Comparison of ENCODE assay signal across 1 cellular context in the genomic region with DNA sequence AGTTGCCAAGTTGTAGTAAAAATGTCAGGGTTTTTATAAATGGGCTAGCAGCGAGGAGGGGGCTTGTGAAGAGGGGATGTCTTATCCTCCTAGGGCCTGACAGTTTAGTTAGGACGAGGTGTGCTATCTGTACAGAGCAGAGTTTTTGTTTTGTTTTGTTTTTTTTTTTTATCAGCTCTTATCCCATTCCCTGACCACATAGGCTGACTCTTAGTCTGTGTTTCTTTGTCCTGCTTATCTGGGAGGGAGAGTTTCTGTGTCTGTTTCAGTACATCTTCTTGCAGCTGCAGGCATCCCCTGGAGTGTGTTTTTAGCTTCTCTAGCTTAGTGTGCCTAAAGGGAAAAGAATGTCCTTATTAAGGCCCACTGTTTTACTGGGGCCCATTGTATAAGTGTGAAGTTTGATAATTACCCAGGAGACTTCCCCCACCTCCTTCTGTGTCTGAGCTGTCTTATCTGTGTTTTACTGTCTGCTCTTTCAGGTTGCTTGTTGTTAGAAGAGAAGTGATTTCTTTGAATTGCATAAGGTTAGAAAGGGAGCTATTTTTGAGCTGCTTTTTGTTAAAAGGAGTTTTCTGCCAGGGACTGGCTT.
TF ChIP-seq lines count a peak whose summit lies in the region.

No MANE protein-coding gene starts in this region.

TF ChIP-seq in K562, 482 proteins besides CTCF, POLR2A, EP300 and RAD21 (continued from another document and continues in another):
- TF ChIP-seq, protein P1, sequence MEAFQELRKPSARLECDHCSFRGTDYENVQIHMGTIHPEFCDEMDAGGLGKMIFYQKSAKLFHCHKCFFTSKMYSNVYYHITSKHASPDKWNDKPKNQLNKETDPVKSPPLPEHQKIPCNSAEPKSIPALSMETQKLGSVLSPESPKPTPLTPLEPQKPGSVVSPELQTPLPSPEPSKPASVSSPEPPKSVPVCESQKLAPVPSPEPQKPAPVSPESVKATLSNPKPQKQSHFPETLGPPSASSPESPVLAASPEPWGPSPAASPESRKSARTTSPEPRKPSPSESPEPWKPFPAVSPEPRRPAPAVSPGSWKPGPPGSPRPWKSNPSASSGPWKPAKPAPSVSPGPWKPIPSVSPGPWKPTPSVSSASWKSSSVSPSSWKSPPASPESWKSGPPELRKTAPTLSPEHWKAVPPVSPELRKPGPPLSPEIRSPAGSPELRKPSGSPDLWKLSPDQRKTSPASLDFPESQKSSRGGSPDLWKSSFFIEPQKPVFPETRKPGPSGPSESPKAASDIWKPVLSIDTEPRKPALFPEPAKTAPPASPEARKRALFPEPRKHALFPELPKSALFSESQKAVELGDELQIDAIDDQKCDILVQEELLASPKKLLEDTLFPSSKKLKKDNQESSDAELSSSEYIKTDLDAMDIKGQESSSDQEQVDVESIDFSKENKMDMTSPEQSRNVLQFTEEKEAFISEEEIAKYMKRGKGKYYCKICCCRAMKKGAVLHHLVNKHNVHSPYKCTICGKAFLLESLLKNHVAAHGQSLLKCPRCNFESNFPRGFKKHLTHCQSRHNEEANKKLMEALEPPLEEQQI (IDR thresholded peaks at IDR 0.05), result peak; percentile 65; the same call in 1 of the 2 replicates
- no peak for TF ChIP-seq ZNF311 (CRISPR knock-in tag; IDR thresholded peaks at IDR 0.05)
- no peak for TF ChIP-seq SRF (CRISPR knock-in tag; IDR thresholded peaks at IDR 0.05)
- TF ChIP-seq OTX1 (CRISPR knock-in tag; IDR thresholded peaks at IDR 0.05), result 0 out of 2 replicates have a peak, but pooled peaks have one; percentile 37
- peak; percentile 67; the same call in 1 of the 2 replicates for TF ChIP-seq CC2D1A (IDR thresholded peaks at IDR 0.05)
- TF ChIP-seq, protein P2, sequence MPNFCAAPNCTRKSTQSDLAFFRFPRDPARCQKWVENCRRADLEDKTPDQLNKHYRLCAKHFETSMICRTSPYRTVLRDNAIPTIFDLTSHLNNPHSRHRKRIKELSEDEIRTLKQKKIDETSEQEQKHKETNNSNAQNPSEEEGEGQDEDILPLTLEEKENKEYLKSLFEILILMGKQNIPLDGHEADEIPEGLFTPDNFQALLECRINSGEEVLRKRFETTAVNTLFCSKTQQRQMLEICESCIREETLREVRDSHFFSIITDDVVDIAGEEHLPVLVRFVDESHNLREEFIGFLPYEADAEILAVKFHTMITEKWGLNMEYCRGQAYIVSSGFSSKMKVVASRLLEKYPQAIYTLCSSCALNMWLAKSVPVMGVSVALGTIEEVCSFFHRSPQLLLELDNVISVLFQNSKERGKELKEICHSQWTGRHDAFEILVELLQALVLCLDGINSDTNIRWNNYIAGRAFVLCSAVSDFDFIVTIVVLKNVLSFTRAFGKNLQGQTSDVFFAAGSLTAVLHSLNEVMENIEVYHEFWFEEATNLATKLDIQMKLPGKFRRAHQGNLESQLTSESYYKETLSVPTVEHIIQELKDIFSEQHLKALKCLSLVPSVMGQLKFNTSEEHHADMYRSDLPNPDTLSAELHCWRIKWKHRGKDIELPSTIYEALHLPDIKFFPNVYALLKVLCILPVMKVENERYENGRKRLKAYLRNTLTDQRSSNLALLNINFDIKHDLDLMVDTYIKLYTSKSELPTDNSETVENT (CRISPR knock-in tag; IDR thresholded peaks at IDR 0.05), result no peak
- peak; percentile 64; the same call in 1 of the 2 replicates for TF ChIP-seq KLF16 (IDR thresholded peaks at IDR 0.05)
- TF ChIP-seq NFXL1 (CRISPR knock-in tag; IDR thresholded peaks at IDR 0.05), result no peak
- TF ChIP-seq ELF4 (CRISPR knock-in tag; IDR thresholded peaks at IDR 0.05), result 0 out of 2 replicates have a peak, but pooled peaks have one; percentile 68
- no peak for TF ChIP-seq ZNF134 (CRISPR knock-in tag; conservative IDR thresholded peaks at IDR 0.05)
- no peak for TF ChIP-seq GATAD2A (IDR thresholded peaks at IDR 0.05)
- TF ChIP-seq TEAD1 (CRISPR knock-in tag; IDR thresholded peaks at IDR 0.05), result peak in 1 of 2 experiments; percentile 62; a peak in 1 of 4 replicates
- TF ChIP-seq ZBTB11 (CRISPR knock-in tag; IDR thresholded peaks at IDR 0.05), result 0 out of 6 replicates have a peak, but pooled peaks of 1 of the 3 experiments have one; percentile 49
- TF ChIP-seq TBL1XR1 (IDR thresholded peaks at IDR 0.05; ENCODE audit: low read length in 2 of 2), result peak in 1 of 2 experiments; percentile 29; a peak in 1 of 4 replicates
- no peak for TF ChIP-seq CREM (IDR thresholded peaks at IDR 0.05; ENCODE audit: low read depth)
- TF ChIP-seq CBX5 (IDR thresholded peaks at IDR 0.05; ENCODE audit: borderline replicate concordance, low read depth), result no peak
- TF ChIP-seq, protein P3, sequence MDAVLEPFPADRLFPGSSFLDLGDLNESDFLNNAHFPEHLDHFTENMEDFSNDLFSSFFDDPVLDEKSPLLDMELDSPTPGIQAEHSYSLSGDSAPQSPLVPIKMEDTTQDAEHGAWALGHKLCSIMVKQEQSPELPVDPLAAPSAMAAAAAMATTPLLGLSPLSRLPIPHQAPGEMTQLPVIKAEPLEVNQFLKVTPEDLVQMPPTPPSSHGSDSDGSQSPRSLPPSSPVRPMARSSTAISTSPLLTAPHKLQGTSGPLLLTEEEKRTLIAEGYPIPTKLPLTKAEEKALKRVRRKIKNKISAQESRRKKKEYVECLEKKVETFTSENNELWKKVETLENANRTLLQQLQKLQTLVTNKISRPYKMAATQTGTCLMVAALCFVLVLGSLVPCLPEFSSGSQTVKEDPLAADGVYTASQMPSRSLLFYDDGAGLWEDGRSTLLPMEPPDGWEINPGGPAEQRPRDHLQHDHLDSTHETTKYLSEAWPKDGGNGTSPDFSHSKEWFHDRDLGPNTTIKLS (IDR thresholded peaks at IDR 0.05; ENCODE audit: borderline replicate concordance, low read depth), result no peak
- no peak for TF ChIP-seq ZNF740 (CRISPR knock-in tag; IDR thresholded peaks at IDR 0.05)
- no peak for TF ChIP-seq ZNF740 (tag; IDR thresholded peaks at IDR 0.05)
- TF ChIP-seq, protein P4, sequence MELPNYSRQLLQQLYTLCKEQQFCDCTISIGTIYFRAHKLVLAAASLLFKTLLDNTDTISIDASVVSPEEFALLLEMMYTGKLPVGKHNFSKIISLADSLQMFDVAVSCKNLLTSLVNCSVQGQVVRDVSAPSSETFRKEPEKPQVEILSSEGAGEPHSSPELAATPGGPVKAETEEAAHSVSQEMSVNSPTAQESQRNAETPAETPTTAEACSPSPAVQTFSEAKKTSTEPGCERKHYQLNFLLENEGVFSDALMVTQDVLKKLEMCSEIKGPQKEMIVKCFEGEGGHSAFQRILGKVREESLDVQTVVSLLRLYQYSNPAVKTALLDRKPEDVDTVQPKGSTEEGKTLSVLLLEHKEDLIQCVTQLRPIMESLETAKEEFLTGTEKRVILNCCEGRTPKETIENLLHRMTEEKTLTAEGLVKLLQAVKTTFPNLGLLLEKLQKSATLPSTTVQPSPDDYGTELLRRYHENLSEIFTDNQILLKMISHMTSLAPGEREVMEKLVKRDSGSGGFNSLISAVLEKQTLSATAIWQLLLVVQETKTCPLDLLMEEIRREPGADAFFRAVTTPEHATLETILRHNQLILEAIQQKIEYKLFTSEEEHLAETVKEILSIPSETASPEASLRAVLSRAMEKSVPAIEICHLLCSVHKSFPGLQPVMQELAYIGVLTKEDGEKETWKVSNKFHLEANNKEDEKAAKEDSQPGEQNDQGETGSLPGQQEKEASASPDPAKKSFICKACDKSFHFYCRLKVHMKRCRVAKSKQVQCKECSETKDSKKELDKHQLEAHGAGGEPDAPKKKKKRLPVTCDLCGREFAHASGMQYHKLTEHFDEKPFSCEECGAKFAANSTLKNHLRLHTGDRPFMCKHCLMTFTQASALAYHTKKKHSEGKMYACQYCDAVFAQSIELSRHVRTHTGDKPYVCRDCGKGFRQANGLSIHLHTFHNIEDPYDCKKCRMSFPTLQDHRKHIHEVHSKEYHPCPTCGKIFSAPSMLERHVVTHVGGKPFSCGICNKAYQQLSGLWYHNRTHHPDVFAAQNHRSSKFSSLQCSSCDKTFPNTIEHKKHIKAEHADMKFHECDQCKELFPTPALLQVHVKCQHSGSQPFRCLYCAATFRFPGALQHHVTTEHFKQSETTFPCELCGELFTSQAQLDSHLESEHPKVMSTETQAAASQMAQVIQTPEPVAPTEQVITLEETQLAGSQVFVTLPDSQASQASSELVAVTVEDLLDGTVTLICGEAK (IDR thresholded peaks at IDR 0.05), result no peak
- TF ChIP-seq, protein P4 (CRISPR knock-in tag; IDR thresholded peaks at IDR 0.05), result no peak
- TF ChIP-seq ZC3H11A (IDR thresholded peaks at IDR 0.05; ENCODE audit: low read depth, low read length), result no peak
- no peak for TF ChIP-seq ZNF41 (CRISPR knock-in tag; conservative IDR thresholded peaks at IDR 0.05)
- peak; percentile 68 for TF ChIP-seq CTBP1 (IDR thresholded peaks at IDR 0.05; ENCODE audit: borderline replicate concordance)
- TF ChIP-seq, protein P5, sequence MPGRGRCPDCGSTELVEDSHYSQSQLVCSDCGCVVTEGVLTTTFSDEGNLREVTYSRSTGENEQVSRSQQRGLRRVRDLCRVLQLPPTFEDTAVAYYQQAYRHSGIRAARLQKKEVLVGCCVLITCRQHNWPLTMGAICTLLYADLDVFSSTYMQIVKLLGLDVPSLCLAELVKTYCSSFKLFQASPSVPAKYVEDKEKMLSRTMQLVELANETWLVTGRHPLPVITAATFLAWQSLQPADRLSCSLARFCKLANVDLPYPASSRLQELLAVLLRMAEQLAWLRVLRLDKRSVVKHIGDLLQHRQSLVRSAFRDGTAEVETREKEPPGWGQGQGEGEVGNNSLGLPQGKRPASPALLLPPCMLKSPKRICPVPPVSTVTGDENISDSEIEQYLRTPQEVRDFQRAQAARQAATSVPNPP (IDR thresholded peaks at IDR 0.05; ENCODE audit: borderline replicate concordance, insufficient read depth, insufficient read length), result no peak
- TF ChIP-seq, protein P6, sequence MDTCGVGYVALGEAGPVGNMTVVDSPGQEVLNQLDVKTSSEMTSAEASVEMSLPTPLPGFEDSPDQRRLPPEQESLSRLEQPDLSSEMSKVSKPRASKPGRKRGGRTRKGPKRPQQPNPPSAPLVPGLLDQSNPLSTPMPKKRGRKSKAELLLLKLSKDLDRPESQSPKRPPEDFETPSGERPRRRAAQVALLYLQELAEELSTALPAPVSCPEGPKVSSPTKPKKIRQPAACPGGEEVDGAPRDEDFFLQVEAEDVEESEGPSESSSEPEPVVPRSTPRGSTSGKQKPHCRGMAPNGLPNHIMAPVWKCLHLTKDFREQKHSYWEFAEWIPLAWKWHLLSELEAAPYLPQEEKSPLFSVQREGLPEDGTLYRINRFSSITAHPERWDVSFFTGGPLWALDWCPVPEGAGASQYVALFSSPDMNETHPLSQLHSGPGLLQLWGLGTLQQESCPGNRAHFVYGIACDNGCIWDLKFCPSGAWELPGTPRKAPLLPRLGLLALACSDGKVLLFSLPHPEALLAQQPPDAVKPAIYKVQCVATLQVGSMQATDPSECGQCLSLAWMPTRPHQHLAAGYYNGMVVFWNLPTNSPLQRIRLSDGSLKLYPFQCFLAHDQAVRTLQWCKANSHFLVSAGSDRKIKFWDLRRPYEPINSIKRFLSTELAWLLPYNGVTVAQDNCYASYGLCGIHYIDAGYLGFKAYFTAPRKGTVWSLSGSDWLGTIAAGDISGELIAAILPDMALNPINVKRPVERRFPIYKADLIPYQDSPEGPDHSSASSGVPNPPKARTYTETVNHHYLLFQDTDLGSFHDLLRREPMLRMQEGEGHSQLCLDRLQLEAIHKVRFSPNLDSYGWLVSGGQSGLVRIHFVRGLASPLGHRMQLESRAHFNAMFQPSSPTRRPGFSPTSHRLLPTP (IDR thresholded peaks at IDR 0.05; ENCODE audit: borderline replicate concordance, extremely low read depth, insufficient read length), result no peak
